8 cellular contexts compared by ENCODE assay signal in genomic region chr5:88674262-88675158, GRCh38.
DNase-seq lines count a peak whose midpoint lies in the region; ATAC-seq and TF ChIP-seq lines count a peak whose summit lies in the region.

No MANE protein-coding gene starts in this region.

- WGBS in psoas muscle, 3 donors, result 1 to 2% (median 2%) methylated on average over 75 to 87 of the region's 87 CpGs

- DNase-seq in breast epithelium (ENCODE audit: low spot score in 2 of 2) (no peak), MCF 10A (ENCODE audit: unreplicated experiment) (no peak), NCI-H1092 treated with DMSO at 0.1 percent for 48 hours (lab: John Stamatoyannopoulos, UW) (peak; percentile 80), WTC11 (ENCODE audit: low spot score) (peak; percentile 69), Right ventricle myocardium superior (no peak), psoas muscle (no peak), SKM-1 treated with dmso at 0.1 percent for 144 hours (lab: John Stamatoyannopoulos, UW; ENCODE audit: unreplicated experiment) (no peak)

- H3K4me1 ChIP-seq in breast epithelium, result peaks cover 5 to 8% of the 10 kb centered on the region in 2 donors
- H3K4me1 ChIP-seq in psoas muscle, result peaks cover 18% of the 10 kb centered on the region

- POLR2A ChIA-PET in MCF 10A (lab: Yijun Ruan, JAX), result no interaction called here
- POLR2A ChIA-PET in WTC11 (lab: Charles Lee), result interaction anchor here (0.5 to 1.4 kb wide), 3 partner anchors 8 to 534 kb away, joined by 4 to 8 read pairs (median 4); no protein-coding TSS in a partner anchor

- TF ChIP-seq POLR2A in breast epithelium (IDR thresholded peaks at IDR 0.05), result no peak

- H3K27ac Mint-ChIP-seq in MCF 10A (ENCODE audit: low read depth, unreplicated experiment), result no peak overlapping the region
- no peak overlapping the region for H3K27ac Mint-ChIP-seq in WTC11

- H3K36me3 ChIP-seq in breast epithelium (no peaks in the 10 kb centered on the region), psoas muscle (ENCODE audit: insufficient read depth in 1 of 2, low read depth in 1 of 2) (no peaks in the 10 kb centered on the region)

- TF ChIP-seq CTCF in breast epithelium (IDR thresholded peaks at IDR 0.05), result no peak
- TF ChIP-seq CTCF in MCF 10A (IDR thresholded peaks at IDR 0.05; ENCODE audit: unreplicated experiment), result no peak
- TF ChIP-seq CTCF in WTC11 (IDR thresholded peaks at IDR 0.05), result no peak
- no peak for TF ChIP-seq CTCF in psoas muscle (IDR thresholded peaks at IDR 0.05)

- H3K4me1 Mint-ChIP-seq in MCF 10A (ENCODE audit: insufficient read depth, unreplicated experiment), result no peaks in the 10 kb centered on the region
- H3K4me1 Mint-ChIP-seq in WTC11, result peaks cover 68% of the 10 kb centered on the region

- ATAC-seq in HG02571 (IDR thresholded peaks at IDR 0.05; ENCODE audit: unreplicated experiment) (peak; percentile 63), WTC11 (peak; percentile 14), Right ventricle myocardium superior (ENCODE audit: poor library complexity) (peak; percentile 43), psoas muscle (peak in 3 of 4 donors; percentile 22 to 62 (median 34))

- peak overlapping the region; percentile 32 to 66 (median 45) for H3K4me3 ChIP-seq in breast epithelium
- H3K4me3 ChIP-seq in psoas muscle, result peak overlapping the region; percentile 57

- H3K9me3 Mint-ChIP-seq in MCF 10A (ENCODE audit: unreplicated experiment) (no peaks in the 10 kb centered on the region), WTC11 (no peaks in the 10 kb centered on the region)

- H3K27me3 Mint-ChIP-seq in MCF 10A (ENCODE audit: insufficient read depth, unreplicated experiment) (peaks cover 90% of the 10 kb centered on the region), WTC11 (ENCODE audit: low read depth) (peaks cover 98% of the 10 kb centered on the region)

- intact Hi-C loops in breast epithelium (cut with DNase I; ENCODE audit: low total_unique reads) (no loop called here), MCF 10A (cut with micrococcal nuclease) (no loop called here), Right ventricle myocardium superior (cut with DNase I) (no loop called here), psoas muscle (cut with DNase I) (loop anchor here in 1 of 2 donors (5.0 to 10.0 kb wide), 2 partner anchors 530 to 892 kb away; no protein-coding TSS in a partner anchor)

- H3K4me3 Mint-ChIP-seq in MCF 10A (ENCODE audit: unreplicated experiment) (no peak overlapping the region), WTC11 (peak overlapping the region; percentile 76)

- H3K27ac ChIP-seq in breast epithelium, result no peak overlapping the region
- no peak overlapping the region for H3K27ac ChIP-seq in psoas muscle

- peaks cover 19 to 98% of the 10 kb centered on the region in 2 donors for H3K27me3 ChIP-seq in breast epithelium
- H3K27me3 ChIP-seq in psoas muscle (ENCODE audit: insufficient read depth in 3 of 3, low read length in 2 of 3), result peaks cover 0 to 100% (median 45%) of the 10 kb centered on the region in 3 donors

- CTCF ChIA-PET in MCF 10A (lab: Yijun Ruan, JAX), result interaction anchor here (0.7 kb wide), 1 partner anchor 324 kb away, joined by 3 read pairs; no protein-coding TSS in a partner anchor
- CTCF ChIA-PET in WTC11 (lab: Charles Lee), result interaction anchor here (1.3 to 3.3 kb wide), 7 partner anchors 10 to 893 kb away, joined by 3 to 19 read pairs (median 5); no protein-coding TSS in a partner anchor

- H3K9me3 ChIP-seq in breast epithelium, result no peaks in the 10 kb centered on the region
- H3K9me3 ChIP-seq in psoas muscle, result no peaks in the 10 kb centered on the region

- no TSS peak for BruUV-seq in MCF 10A (replicated peaks; lab: Mats Ljungman, UMichigan)

- no peaks in the 10 kb centered on the region for H3K36me3 Mint-ChIP-seq in MCF 10A (ENCODE audit: insufficient read depth, unreplicated experiment)
- no peaks in the 10 kb centered on the region for H3K36me3 Mint-ChIP-seq in WTC11

TF ChIP-seq in WTC11, 78 proteins besides CTCF, POLR2A, EP300 and RAD21 (continues in another document):
- TF ChIP-seq GRHL2 (CRISPR knock-in tag; IDR thresholded peaks at IDR 0.05; ENCODE audit: insufficient replicate concordance, severe bottlenecking) (no peak), SP1 (CRISPR knock-in tag; conservative IDR thresholded peaks at IDR 0.05) (peak; percentile 49), FOXJ3 (CRISPR knock-in tag; IDR thresholded peaks at IDR 0.05; ENCODE audit: borderline replicate concordance) (no peak), ATF3 (CRISPR knock-in tag; conservative IDR thresholded peaks at IDR 0.05) (no peak), TEAD4 (CRISPR knock-in tag; IDR thresholded peaks at IDR 0.05) (no peak), EMX1 (CRISPR knock-in tag; IDR thresholded peaks at IDR 0.05) (no peak), TCF7 (CRISPR knock-in tag; IDR thresholded peaks at IDR 0.05; ENCODE audit: low read depth) (peak; percentile 41; the same call in 1 of the 2 replicates), ERG (CRISPR knock-in tag; IDR thresholded peaks at IDR 0.05) (no peak), RELA (CRISPR knock-in tag; IDR thresholded peaks at IDR 0.05; ENCODE audit: borderline replicate concordance) (0 out of 2 replicates have a peak, but pooled peaks have one; percentile 67), MAX (CRISPR knock-in tag; IDR thresholded peaks at IDR 0.05) (peak; percentile 51; the same call in 1 of the 2 replicates), ESRRA (CRISPR knock-in tag; IDR thresholded peaks at IDR 0.05; ENCODE audit: borderline replicate concordance) (no peak), TP53 (CRISPR knock-in tag; IDR thresholded peaks at IDR 0.05) (no peak; the same call in 1 of the 2 replicates), PRDM15 (CRISPR knock-in tag; IDR thresholded peaks at IDR 0.05) (peak; percentile 73), E2F4 (CRISPR knock-in tag; IDR thresholded peaks at IDR 0.05; ENCODE audit: borderline replicate concordance, low read depth) (peak; percentile 87; the same call in 1 of the 2 replicates), ZNF671 (CRISPR knock-in tag; IDR thresholded peaks at IDR 0.05) (no peak), MLX (CRISPR knock-in tag; IDR thresholded peaks at IDR 0.05) (no peak), ZNF396 (CRISPR knock-in tag; IDR thresholded peaks at IDR 0.05; ENCODE audit: borderline replicate concordance) (no peak)

Comparison
In these comparisons a context has a peak if more than half of its experiments do, and no peak if none do; other contexts are left out.
1. DNase-seq: peak in NCI-H1092 treated with DMSO at 0.1 percent for 48 hours (single experiment) and WTC11 (single experiment); none in breast epithelium (0 of 2), MCF 10A (single experiment), Right ventricle myocardium superior (single experiment), psoas muscle (0 of 2) and SKM-1 treated with dmso at 0.1 percent for 144 hours (single experiment).
2. Peak in every context shown above with its lines, with median percentiles within 50 percentile points of each other: ATAC-seq.